Comparison of ENCODE assay signal across 20 cellular contexts in the genomic region with DNA sequence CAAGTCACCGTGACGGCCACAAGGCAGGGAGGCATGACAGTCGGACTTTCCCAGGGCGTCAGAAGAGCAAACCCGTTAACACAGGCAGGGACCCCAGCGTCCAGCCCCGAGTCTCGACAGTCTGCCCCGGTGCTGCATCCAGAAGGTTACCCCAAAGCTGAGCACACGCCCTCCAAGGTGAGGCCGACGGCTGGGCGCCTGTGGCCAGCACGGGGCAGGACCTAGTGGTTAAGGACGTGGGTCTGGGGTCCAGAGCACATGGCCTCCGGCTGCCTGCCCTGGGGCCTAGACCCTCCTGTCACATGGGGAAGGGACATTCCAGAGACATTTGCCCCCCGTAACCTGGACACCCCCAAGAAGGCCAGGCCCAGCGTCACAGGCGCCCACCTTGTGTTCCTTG. TPM values are rescaled to one million over a fixed set of nuclear protein-coding genes. Genes with fewer than 3 reads are reported as not detected.
DNase-seq lines count a peak whose midpoint lies in the region; ATAC-seq, FAIRE-seq and TF ChIP-seq lines count a peak whose summit lies in the region.
"Had no signal": no experiment of that assay in that cellular context is flagged by ENCODE, and none has a peak within 500 bp of the region (broad histone marks: within the 10 kb centered on the region; RNA-seq: fewer than 3 reads in every experiment).

No MANE protein-coding gene starts in this region.

- no peaks in the 10 kb centered on the region for H3K36me3 ChIP-seq in astrocyte (ENCODE audit: insufficient read depth, low read length)

- no peaks in the 10 kb centered on the region for H3K27me3 Mint-ChIP-seq in H9 (ENCODE audit: low read depth)
- no peaks in the 10 kb centered on the region for H3K27me3 Mint-ChIP-seq in astrocyte (ENCODE audit: low read depth, unreplicated experiment)
- H3K27me3 Mint-ChIP-seq: CD4-positive, CD25-positive, alpha-beta regulatory T cell had no signal

- H3K27ac Mint-ChIP-seq in H9 (peak overlapping the region in 2 of 3 experiments; percentile 44 to 84; a peak in 2 of 7 replicates), astrocyte (ENCODE audit: unreplicated experiment) (no peak overlapping the region)
- H3K27ac Mint-ChIP-seq: CD4-positive, CD25-positive, alpha-beta regulatory T cell; CD8-positive, alpha-beta T cell had no signal

- H3K9me3 Mint-ChIP-seq in H9 (no peaks in the 10 kb centered on the region; a peak in 1 of 5 replicates), astrocyte (ENCODE audit: unreplicated experiment) (no peaks in the 10 kb centered on the region)
- H3K9me3 Mint-ChIP-seq: CD4-positive, CD25-positive, alpha-beta regulatory T cell; CD8-positive, alpha-beta T cell had no signal

- H4K91ac ChIP-seq in H9 (ENCODE audit: insufficient read length, low read depth, low read length) = no peak overlapping the region

- no peak overlapping the region for H4K8ac ChIP-seq in H9 (replicated peaks; ENCODE audit: insufficient read length, low read depth, low read length)

- H4K20me1 ChIP-seq in H9 (ENCODE audit: control insufficient read depth, insufficient read depth, insufficient read length) (no peaks in the 10 kb centered on the region), astrocyte (ENCODE audit: insufficient read depth, low read length) (peaks cover 39% of the 10 kb centered on the region)

- no peak overlapping the region for H2BK12ac ChIP-seq in H9 (ENCODE audit: insufficient read length, low read depth, low read length)

- ATAC-seq in HG02571 (IDR thresholded peaks at IDR 0.05; ENCODE audit: unreplicated experiment) = no peak
- ATAC-seq: CD8-positive, alpha-beta T cell; HCT116 had no signal

- no peak overlapping the region for H3K4ac ChIP-seq in H9 (ENCODE audit: low read depth, low read length)

- H2BK20ac ChIP-seq in H9 (ENCODE audit: low read depth, low read length, poor library complexity, severe bottlenecking) = no peak overlapping the region

- no peak overlapping the region for H3K9ac ChIP-seq in H9 (ENCODE audit: extremely low read depth, insufficient read length, low read length)
- H3K9ac ChIP-seq in astrocyte (ENCODE audit: low read length) = no peak overlapping the region
- H3K9ac ChIP-seq: GM23248 had no signal

- H3K79me2 ChIP-seq in H9 (ENCODE audit: insufficient read depth, low read length) (no peaks in the 10 kb centered on the region), astrocyte (ENCODE audit: insufficient read depth, low read length) (peaks cover 15% of the 10 kb centered on the region)

- no peak overlapping the region for H3K18ac ChIP-seq in H9 (ENCODE audit: insufficient read length, low read depth, low read length)

- no peak for TF ChIP-seq CTCF in H9 (conservative IDR thresholded peaks at IDR 0.05)
- TF ChIP-seq CTCF in astrocyte (IDR thresholded peaks at IDR 0.05; ENCODE audit: insufficient read depth, low read depth, low read length) = no peak

- H3K27me3 ChIP-seq in H9 (ENCODE audit: insufficient read depth, low read length) (no peaks in the 10 kb centered on the region), astrocyte (ENCODE audit: insufficient read depth, low read length) (no peaks in the 10 kb centered on the region)

- FAIRE-seq in astrocyte (lab: Jason Lieb, UNC) = no peak
- FAIRE-seq: G401.6, GM12892, GM19239, H1 had no signal

- no peak overlapping the region for H2AK5ac ChIP-seq in H9 (ENCODE audit: insufficient read length, low read length)

- no peak overlapping the region for H3K27ac ChIP-seq in H9 (ENCODE audit: insufficient read length, low read depth, low read length)
- H3K27ac ChIP-seq in astrocyte (ENCODE audit: low read depth, low read length) = no peak overlapping the region
- H3K27ac ChIP-seq: GM23248 had no signal

- H2BK5ac ChIP-seq in H9 (ENCODE audit: insufficient read length, low read length) = no peak overlapping the region

- H4K5ac ChIP-seq in H9 (ENCODE audit: insufficient read length, low read depth, low read length) = no peak overlapping the region

- no peak overlapping the region for H3K23ac ChIP-seq in H9 (ENCODE audit: insufficient read length, low read depth, low read length)

- DNase-seq in H9 (no peak), astrocyte (ENCODE audit: low read depth) (no peak), kidney tubule cell (ENCODE audit: low spot score) (peak; percentile 23), cortex of kidney (lab: John Stamatoyannopoulos, UW) (no peak)
- no peak for DNase-seq in activated CD4-positive, CD25-positive, alpha-beta regulatory T cell treated with anti-CD3 and anti-CD28 coated beads, Interleukin-2, amount 50 U/mL, for 72 hours
- DNase-seq: C1 segment of cervical spinal cord; Caco-2; CD4-positive, CD25-positive, alpha-beta regulatory T cell; CD8-positive, alpha-beta T cell; DMS153; DND-41; GM23248; H7 had no signal

- H3K4me2 ChIP-seq in H9 (ENCODE audit: insufficient read depth, insufficient read length, low read length) = no peak overlapping the region
- no peak overlapping the region for H3K4me2 ChIP-seq in astrocyte (ENCODE audit: low read length)

- H3K4me1 Mint-ChIP-seq in H9 (no peaks in the 10 kb centered on the region), astrocyte (ENCODE audit: low read depth, unreplicated experiment) (no peaks in the 10 kb centered on the region)

- H3K4me3 ChIP-seq in astrocyte (ENCODE audit: insufficient read depth, low read depth, low read length) = no peak overlapping the region
- H3K4me3 ChIP-seq: GM23248 had no signal

- H3K36me3 Mint-ChIP-seq in H9 (ENCODE audit: insufficient read depth in 1 of 3, low read depth in 3 of 3) (peaks cover 2 to 30% (median 26%) of the 10 kb centered on the region in 3 experiments; a peak in 6 of 7 replicates), astrocyte (ENCODE audit: low read depth, unreplicated experiment) (peaks cover 4% of the 10 kb centered on the region)

- no peaks in the 10 kb centered on the region for H3K9me3 ChIP-seq in H9 (ENCODE audit: control insufficient read depth, low read depth, low read length)
- no peaks in the 10 kb centered on the region for H3K9me3 ChIP-seq in astrocyte (ENCODE audit: insufficient read depth, low read depth, low read length)
- H3K9me3 ChIP-seq: Caco-2 had no signal

- H3K79me1 ChIP-seq in H9 (ENCODE audit: insufficient read depth, low read depth, low read length, poor library complexity, severe bottlenecking) = no peaks in the 10 kb centered on the region

- no peak overlapping the region for H3K4me3 Mint-ChIP-seq in H9
- H3K4me3 Mint-ChIP-seq in astrocyte (ENCODE audit: unreplicated experiment) = peak overlapping the region; percentile 50
- H3K4me3 Mint-ChIP-seq: CD4-positive, CD25-positive, alpha-beta regulatory T cell; CD8-positive, alpha-beta T cell had no signal

- H2BK120ac ChIP-seq in H9 (ENCODE audit: low read depth, low read length, poor library complexity, severe bottlenecking) = no peak overlapping the region

- H2BK15ac ChIP-seq in H9 (ENCODE audit: low read depth, low read length) = no peak overlapping the region

- no peak overlapping the region for H2AFZ ChIP-seq in H9 (ENCODE audit: low read length)
- H2AFZ ChIP-seq in astrocyte (ENCODE audit: low read depth, low read length) = no peak overlapping the region
- H2AFZ ChIP-seq: GM23248 had no signal

- H3K56ac ChIP-seq in H9 (ENCODE audit: insufficient read length, low read depth, low read length) = no peak overlapping the region

- H3K14ac ChIP-seq in H9 (ENCODE audit: insufficient read depth, low read length) = no peak overlapping the region

- H3K4me1 ChIP-seq in H9 (ENCODE audit: insufficient read depth, low read length) = no peaks in the 10 kb centered on the region
- no peaks in the 10 kb centered on the region for H3K4me1 ChIP-seq in astrocyte (ENCODE audit: insufficient read depth, low read length)
- H3K4me1 ChIP-seq: Caco-2 had no signal

- WGBS in H9 (ENCODE audit: extremely low coverage, insufficient read length, low lambda C conversion rate) = no CpG with 5 or more reads among the region's 19 CpGs

- H3T11ph ChIP-seq in H9 (ENCODE audit: low read length) = no peak overlapping the region

- no peaks in the 10 kb centered on the region for H3K23me2 ChIP-seq in H9 (ENCODE audit: insufficient read length, low read depth, low read length, poor library complexity, severe bottlenecking)

RNA-seq across cellular contexts. Expression of a gene that starts 29.7 kb away (rescaled TPM):
- total RNA-seq in H9 (2021) (22.9 and 23.3 TPM in 2 replicates), astrocyte (23.8 and 25.1 TPM in 2 replicates)
- total RNA-seq: A172 had no signal

RNA-seq across cellular contexts. Expression of a gene that starts 37.5 kb away (rescaled TPM):
- total RNA-seq in H9 (2021) = 39.0 and 41.1 TPM in 2 replicates
- total RNA-seq in astrocyte = 11.9 and 17.5 TPM in 2 replicates

RNA-seq across cellular contexts. Expression of a gene that starts 50.0 kb away (rescaled TPM):
- total RNA-seq in H9 (2021) (11.3 and 11.4 TPM in 2 replicates), astrocyte (5.8 and 6.6 TPM in 2 replicates)
